21 cellular contexts compared by ENCODE assay signal in the genomic region with DNA sequence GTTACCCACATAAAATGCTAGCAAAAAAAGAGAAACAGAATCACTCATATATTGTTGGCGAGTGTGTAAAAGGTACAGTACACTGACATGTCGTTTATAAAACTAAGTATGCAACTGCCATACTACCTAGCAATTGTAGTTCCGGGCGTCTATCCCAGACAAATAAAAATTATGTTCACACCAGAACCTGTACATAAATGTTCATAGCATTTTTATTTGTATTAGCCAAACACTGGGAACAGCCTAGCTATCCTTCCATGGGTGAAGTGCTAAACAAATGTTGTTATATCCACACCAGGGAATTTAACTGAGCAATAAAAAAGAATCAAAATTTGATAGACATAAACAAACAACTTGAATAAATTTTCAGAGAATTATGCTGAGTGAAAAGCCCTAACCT. TPM values are rescaled to one million over a fixed set of nuclear protein-coding genes. Genes with fewer than 3 reads are reported as not detected.
"Had no signal": no experiment of that assay in that cellular context is flagged by ENCODE, and none has a peak within 500 bp of the region (broad histone marks: within the 10 kb centered on the region; RNA-seq: fewer than 3 reads in every experiment).

No MANE protein-coding gene starts in this region.

- H3K4me3 ChIP-seq: ascending aorta, colonic mucosa, left lung, smooth muscle cell, upper lobe of right lung had no signal

- H3K4me1 Mint-ChIP-seq: central memory CD8-positive, alpha-beta T cell; nephron; stimulated activated memory B cell treated with anti-CD40 and anti-IgM and Interleukin-4, amounts not matched to agents 10 μg/mL and 1 μg/mL and 100 μg/mL, for 72 hours had no signal

- H3K4me3 Mint-ChIP-seq: activated T-cell treated with anti-CD3 and anti-CD28 coated beads, Interleukin-2, amount 50 U/mL, for 72 hours; central memory CD8-positive, alpha-beta T cell; mesothelial cell of epicardium; nephron; stimulated activated memory B cell treated with anti-CD40 and anti-IgM and Interleukin-4, amounts not matched to agents 10 μg/mL and 1 μg/mL and 100 μg/mL, for 72 hours had no signal

- H3K27me3 ChIP-seq: ascending aorta, colonic mucosa, left lung, upper lobe of right lung had no signal

- H3K27ac ChIP-seq: ascending aorta, colonic mucosa, left lung, parathyroid adenoma, upper lobe of right lung had no signal

- H3K36me3 ChIP-seq: ascending aorta, colonic mucosa, left lung, upper lobe of right lung had no signal

- H3K4me2 ChIP-seq: smooth muscle cell had no signal

- ATAC-seq: activated CD4-positive, CD25-positive, alpha-beta regulatory T cell treated with anti-CD3 and anti-CD28 coated beads, Interleukin-2, amount 50 U/mL, for 24 hours; activated T-cell treated with anti-CD3 and anti-CD28 coated beads, Interleukin-2, amount 50 U/mL, for 72 hours; left lung; sciatic nerve; stimulated activated memory B cell treated with anti-CD40 and anti-IgM and Interleukin-4, amounts not matched to agents 10 μg/mL and 1 μg/mL and 100 μg/mL, for 72 hours; upper lobe of right lung had no signal

- H3K9ac ChIP-seq: parathyroid adenoma had no signal

- H3K36me3 Mint-ChIP-seq: stimulated activated memory B cell treated with anti-CD40 and anti-IgM and Interleukin-4, amounts not matched to agents 10 μg/mL and 1 μg/mL and 100 μg/mL, for 72 hours had no signal

- H3K27me3 Mint-ChIP-seq: central memory CD8-positive, alpha-beta T cell; stimulated activated memory B cell treated with anti-CD40 and anti-IgM and Interleukin-4, amounts not matched to agents 10 μg/mL and 1 μg/mL and 100 μg/mL, for 72 hours had no signal

- H3K9me3 ChIP-seq: ascending aorta, colonic mucosa, left lung, upper lobe of right lung had no signal

- H2AFZ ChIP-seq: parathyroid adenoma had no signal

- DNase-seq: activated CD8-positive, alpha-beta memory T cell treated with anti-CD3 and anti-CD28 coated beads for 24 hours; activated CD8-positive, alpha-beta memory T cell treated with anti-CD3 and anti-CD28 coated beads, Interleukin-2, amount 50 U/mL, for 48 hours; activated effector memory CD4-positive, alpha-beta T cell treated with anti-CD3 and anti-CD28 coated beads, Interleukin-2, amount 50 U/mL, for 16 hours; activated naive CD4-positive, alpha-beta T cell treated with anti-CD3 and anti-CD28 coated beads, Interleukin-2, amount 50 U/mL, for 16 hours; activated T-cell treated with anti-CD3 and anti-CD28 coated beads, Interleukin-2, amount 50 U/mL, for 72 hours; colonic mucosa; erythroblast; foreskin melanocyte; left lung; stimulated activated CD4-positive, alpha-beta T cell treated with anti-CD3 and anti-CD28 coated beads, Interleukin-4, amount 100 ng/mL, for 4 hours; T-helper 9 cell; upper lobe of right lung had no signal

- H3K79me2 ChIP-seq: parathyroid adenoma had no signal

- H3K4me1 ChIP-seq: colonic mucosa, left lung, parathyroid adenoma, upper lobe of right lung had no signal

- H3K9me3 Mint-ChIP-seq: central memory CD8-positive, alpha-beta T cell; nephron; stimulated activated memory B cell treated with anti-CD40 and anti-IgM and Interleukin-4, amounts not matched to agents 10 μg/mL and 1 μg/mL and 100 μg/mL, for 72 hours had no signal

RNA-seq across cellular contexts. Expression of gene POSTN, which starts 28.9 kb away (rescaled TPM):
- total RNA-seq: activated T-cell treated with anti-CD3 and anti-CD28 coated beads, Interleukin-2, amount 50 U/mL, for 72 hours had no signal
